ENCODE assay signal across 8 cellular contexts in genomic region chr3:48151058-48151806, GRCh38. TPM values are rescaled to one million over a fixed set of nuclear protein-coding genes. Genes with fewer than 3 reads are reported as not detected.
DNase-seq lines count a peak whose midpoint lies in the region; ATAC-seq and TF ChIP-seq lines count a peak whose summit lies in the region.

No MANE protein-coding gene starts in this region.

- no peaks in the 10 kb centered on the region for H3K9me3 ChIP-seq in gastrocnemius medialis

- H3K4me3 ChIP-seq in astrocyte of the spinal cord (ENCODE audit: low read depth, low read length) = no peak overlapping the region
- H3K4me3 ChIP-seq in gastrocnemius medialis = no peak overlapping the region

- TF ChIP-seq POLR2A in gastrocnemius medialis (IDR thresholded peaks at IDR 0.05) = no peak

- no peaks in the 10 kb centered on the region for H3K27me3 ChIP-seq in gastrocnemius medialis

- peak overlapping the region; percentile 25 to 62 (median 58) for H3K27ac ChIP-seq in gastrocnemius medialis

- peaks cover 0 to 13% of the 10 kb centered on the region in 2 donors for H3K4me1 ChIP-seq in gastrocnemius medialis

- in situ Hi-C loops in astrocyte of the spinal cord (cut with HindIII; ENCODE audit: low sequenced_read_pairs) (no loop called here), gastrocnemius medialis (cut with MboI; ENCODE audit: low sequenced_read_pairs in 4 of 4) (loop anchor here (5.0 to 25.0 kb wide), 7 partner anchors 156 to 326 kb away; no protein-coding TSS in a partner anchor)

- intact Hi-C loops in gastrocnemius medialis (cut with DNase I; ENCODE audit: low total_unique reads) = loop anchor here (1.0 to 10.0 kb wide), 6 partner anchors 59 to 626 kb away; no protein-coding TSS in a partner anchor

- ATAC-seq in gastrocnemius medialis = peak; percentile 96 to 99
- ATAC-seq in HG03432 (IDR thresholded peaks at IDR 0.05; ENCODE audit: unreplicated experiment) = no peak

- DNase-seq in AG08395 (ENCODE audit: low spot score) (peak; percentile 86), GM19238 (ENCODE audit: insufficient read length, low spot score) (peak; percentile 74), NCI-H1417 treated with DMSO at 0.1 percent for 48 hours (lab: John Stamatoyannopoulos, UW) (peak; percentile 12), T-helper 9 cell (peak; percentile 20), astrocyte of the spinal cord (ENCODE audit: low read depth, low spot score) (peak; percentile 87), hypothalamus (lab: John Stamatoyannopoulos, UW) (peak in 46 of 51 donors; percentile 2 to 76 (median 48)), gastrocnemius medialis (peak; percentile 65 to 78)

- no peaks in the 10 kb centered on the region for H3K36me3 ChIP-seq in gastrocnemius medialis

- TF ChIP-seq CTCF in astrocyte of the spinal cord (IDR thresholded peaks at IDR 0.05; ENCODE audit: low read depth, low read length) (peak; percentile 86), gastrocnemius medialis (IDR thresholded peaks at IDR 0.05 in 4 of 5, conservative IDR thresholded peaks at IDR 0.05 in 1 of 5) (peak; percentile 81 to 87 (median 86))

RNA-seq across cellular contexts. Expression of gene CDC25A, which starts 37.0 kb away (rescaled TPM):
- 1 to 10 TPM in 1 of 4 donors, under 1 TPM in 1, not detected in 2; 0.73 to 2.3 TPM for total RNA-seq in gastrocnemius medialis

Comparison
In these comparisons a context has a peak if more than half of its experiments do, and no peak if none do; other contexts are left out.
1. DNase-seq: peak in every context shown above with its lines; median percentile 87 in astrocyte of the spinal cord; 86 in AG08395; 74 in GM19238; 72 in gastrocnemius medialis; 48 in hypothalamus; 20 in T-helper 9 cell; 12 in NCI-H1417 treated with DMSO at 0.1 percent for 48 hours.